Comparison of ENCODE assay signal across 1 cellular context in genomic region chr15:67750371-67750770, GRCh38.
TF ChIP-seq lines count a peak whose summit lies in the region.

No MANE protein-coding gene starts in this region.

TF ChIP-seq in HEK293, 187 proteins besides CTCF, POLR2A, EP300 and RAD21 (continued from another document):
- no peak for TF ChIP-seq ZNF280C (tag by site-specific recombination; IDR thresholded peaks at IDR 0.05)
- 0 out of 2 replicates have a peak, but pooled peaks have one; percentile 22 for TF ChIP-seq ZNF518A (tag by site-specific recombination; conservative IDR thresholded peaks at IDR 0.05; ENCODE audit: low read depth)
- TF ChIP-seq ZBTB48 (tag by site-specific recombination; IDR thresholded peaks at IDR 0.05): peak; percentile 87
- 0 out of 2 replicates have a peak, but pooled peaks have one; percentile 27 for TF ChIP-seq ZNF692 (tag by site-specific recombination; IDR thresholded peaks at IDR 0.05)
- TF ChIP-seq ZNF157 (tag by site-specific recombination; IDR thresholded peaks at IDR 0.05): no peak
- TF ChIP-seq BCL6B (tag by site-specific recombination; IDR thresholded peaks at IDR 0.05): peak; percentile 99
TF ChIP-seq in HEK293: peak in this region for 6.
